In genomic region chr21:14877581-14878228, GRCh38 we compare ENCODE assay signal across 10 cellular contexts.
DNase-seq lines count a peak whose midpoint lies in the region; ATAC-seq, FAIRE-seq and TF ChIP-seq lines count a peak whose summit lies in the region.
"Had no signal": no experiment of that assay in that cellular context is flagged by ENCODE, and none has a peak within 500 bp of the region (broad histone marks: within the 10 kb centered on the region; RNA-seq: fewer than 3 reads in every experiment).

No MANE protein-coding gene starts in this region.

- no peaks in the 10 kb centered on the region for H3K9me3 Mint-ChIP-seq in astrocyte (ENCODE audit: unreplicated experiment)
- H3K9me3 Mint-ChIP-seq in CD4-positive, alpha-beta T cell = no peaks in the 10 kb centered on the region

- no peaks in the 10 kb centered on the region for H3K36me3 ChIP-seq in astrocyte (ENCODE audit: insufficient read depth, low read length)
- H3K36me3 ChIP-seq in adrenal gland (replicated peaks in 1 of 2) = no peaks in the 10 kb centered on the region

- peaks cover 2% of the 10 kb centered on the region for H3K27me3 Mint-ChIP-seq in astrocyte (ENCODE audit: low read depth, unreplicated experiment)
- H3K27me3 Mint-ChIP-seq in CD4-positive, alpha-beta T cell = no peaks in the 10 kb centered on the region

- H3K4me1 ChIP-seq in astrocyte (ENCODE audit: insufficient read depth, low read length) (peaks cover 28% of the 10 kb centered on the region), adrenal gland (replicated peaks in 1 of 2) (peaks cover 9 to 16% of the 10 kb centered on the region in 2 donors)

- TF ChIP-seq CTCF in astrocyte (IDR thresholded peaks at IDR 0.05; ENCODE audit: insufficient read depth, low read depth, low read length) (no peak), adrenal gland (IDR thresholded peaks at IDR 0.05) (no peak)
- TF ChIP-seq CTCF in CD4-positive, alpha-beta T cell (IDR thresholded peaks at IDR 0.05) = no peak

- TF ChIP-seq POLR2A in adrenal gland (IDR thresholded peaks at IDR 0.05) = no peak

- POLR2A ChIA-PET in CD4-positive, alpha-beta T cell (lab: Charles Lee) = no interaction called here

- no peaks in the 10 kb centered on the region for H3K27me3 ChIP-seq in astrocyte (ENCODE audit: insufficient read depth, low read length)
- no peaks in the 10 kb centered on the region for H3K27me3 ChIP-seq in CD4-positive, alpha-beta T cell (ENCODE audit: control insufficient read depth, insufficient read depth, low read length)
- H3K27me3 ChIP-seq in adrenal gland = no peaks in the 10 kb centered on the region

- intact Hi-C loops in CD4-positive, alpha-beta T cell (cut with DNase I, micrococcal nuclease) = no loop called here
- intact Hi-C loops in adrenal gland (cut with DNase I) = no loop called here

- H3K9me3 ChIP-seq in astrocyte (ENCODE audit: insufficient read depth, low read depth, low read length) (no peaks in the 10 kb centered on the region), adrenal gland (replicated peaks in 1 of 3) (no peaks in the 10 kb centered on the region)
- H3K9me3 ChIP-seq in CD4-positive, alpha-beta T cell (ENCODE audit: control insufficient read depth, low read length) = no peaks in the 10 kb centered on the region

- peaks cover 22% of the 10 kb centered on the region for H3K4me1 Mint-ChIP-seq in astrocyte (ENCODE audit: low read depth, unreplicated experiment)
- no peaks in the 10 kb centered on the region for H3K4me1 Mint-ChIP-seq in CD4-positive, alpha-beta T cell (ENCODE audit: low read depth)

- H3K27ac Mint-ChIP-seq in astrocyte (ENCODE audit: unreplicated experiment) = no peak overlapping the region
- H3K27ac Mint-ChIP-seq in CD4-positive, alpha-beta T cell = no peak overlapping the region

- H3K9ac ChIP-seq in astrocyte (ENCODE audit: low read length) = no peak overlapping the region
- H3K9ac ChIP-seq: KMS-11 had no signal

- peak overlapping the region; percentile 53 for H3K4me2 ChIP-seq in astrocyte (ENCODE audit: low read length)
- H3K4me2 ChIP-seq: KMS-11 had no signal

- H3K36me3 Mint-ChIP-seq in astrocyte (ENCODE audit: low read depth, unreplicated experiment) = no peaks in the 10 kb centered on the region
- H3K36me3 Mint-ChIP-seq in CD4-positive, alpha-beta T cell (ENCODE audit: low read depth) = no peaks in the 10 kb centered on the region

- no peak overlapping the region for H3K4me3 Mint-ChIP-seq in astrocyte (ENCODE audit: unreplicated experiment)
- H3K4me3 Mint-ChIP-seq in CD4-positive, alpha-beta T cell = no peak overlapping the region

- DNase-seq in astrocyte (ENCODE audit: low read depth) (peak; percentile 55), mucosa of gallbladder (ENCODE audit: low spot score) (peak; percentile 29), NCI-H345 treated with DMSO at 0.1 percent for 48 hours (lab: John Stamatoyannopoulos, UW; ENCODE audit: unreplicated experiment) (no peak), NCI-H2081 treated with DMSO at 0.1 percent for 48 hours (lab: John Stamatoyannopoulos, UW) (no peak), adrenal gland (no peak)
- no peak for DNase-seq in CD4-positive, alpha-beta T cell

- 13 to 16% (median 14%) methylated on average over 2 of the region's 2 CpGs for WGBS in adrenal gland, 4 donors

- CTCF ChIA-PET in CD4-positive, alpha-beta T cell (lab: Charles Lee) = interaction anchor here (1.2 kb wide), 1 partner anchor 8 kb away, joined by 3 read pairs; no protein-coding TSS in a partner anchor

- H3K4me3 ChIP-seq in astrocyte (ENCODE audit: insufficient read depth, low read depth, low read length) (no peak overlapping the region), adrenal gland (no peak overlapping the region)
- H3K4me3 ChIP-seq: SK-N-MC had no signal

- no peak overlapping the region for H2AFZ ChIP-seq in astrocyte (ENCODE audit: low read depth, low read length)

- ATAC-seq in GM18498 (IDR thresholded peaks at IDR 0.05; ENCODE audit: unreplicated experiment) (peak; percentile 45), HG02938 (IDR thresholded peaks at IDR 0.05; ENCODE audit: unreplicated experiment) (peak; percentile 60)
- ATAC-seq in CD4-positive, alpha-beta T cell (ENCODE audit: poor library complexity) = no peak

- H3K27ac ChIP-seq in astrocyte (ENCODE audit: low read depth, low read length) (no peak overlapping the region), adrenal gland (no peak overlapping the region)
- no peak overlapping the region for H3K27ac ChIP-seq in CD4-positive, alpha-beta T cell (ENCODE audit: low read depth, low read length)
- H3K27ac ChIP-seq: KMS-11, SK-N-MC had no signal

- FAIRE-seq in astrocyte (lab: Jason Lieb, UNC) = no peak

- H4K20me1 ChIP-seq in astrocyte (ENCODE audit: insufficient read depth, low read length) = no peaks in the 10 kb centered on the region

- no peaks in the 10 kb centered on the region for H3K79me2 ChIP-seq in astrocyte (ENCODE audit: insufficient read depth, low read length)

Comparison
In these comparisons a context has a peak if more than half of its experiments do, and no peak if none do; other contexts are left out.
1. DNase-seq: peak in astrocyte (single experiment) and mucosa of gallbladder (single experiment); none in CD4-positive, alpha-beta T cell (0 of 10), NCI-H345 treated with DMSO at 0.1 percent for 48 hours (single experiment), NCI-H2081 treated with DMSO at 0.1 percent for 48 hours (single experiment) and adrenal gland (0 of 7).